Comparison of ENCODE assay signal across 1 cellular context in the genomic region with DNA sequence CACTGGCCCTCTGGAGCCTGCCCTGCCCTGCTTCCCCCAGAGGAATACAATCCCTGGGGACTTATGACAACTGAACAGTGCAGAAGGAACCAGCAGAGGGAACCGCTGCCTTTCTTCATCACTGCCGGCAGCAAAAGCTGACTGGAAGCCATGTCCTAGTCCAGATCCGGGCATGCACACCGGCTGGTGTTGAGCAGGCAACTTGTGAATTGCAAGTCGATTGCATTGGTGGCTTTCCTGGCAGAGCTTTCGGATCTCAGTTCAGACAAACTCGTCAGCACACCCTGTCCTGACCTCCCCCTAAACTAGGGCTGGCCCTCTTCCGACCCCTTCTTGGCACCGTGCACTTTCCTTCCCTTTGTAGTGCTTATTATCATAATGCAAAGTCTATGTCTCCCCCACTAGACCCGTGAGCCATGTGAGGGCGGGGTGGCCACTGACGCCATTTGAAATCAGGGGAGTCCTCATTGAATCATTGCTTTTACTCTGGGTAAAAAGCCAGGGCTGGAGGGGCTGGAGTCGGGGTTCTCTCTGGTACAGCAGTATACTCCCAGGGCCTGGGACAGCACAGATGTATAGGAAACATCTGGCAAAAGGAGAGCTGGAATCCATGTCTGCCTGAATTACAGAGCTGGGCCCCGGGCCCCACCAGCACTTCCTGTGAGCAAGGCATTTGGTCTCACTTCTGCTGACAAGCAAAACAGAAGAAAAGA.
TF ChIP-seq lines count a peak whose summit lies in the region.

No MANE protein-coding gene starts in this region.

TF ChIP-seq in K562, 482 proteins besides CTCF, POLR2A, EP300 and RAD21:
- TF ChIP-seq SP2 (IDR thresholded peaks at IDR 0.05; ENCODE audit: extremely low read depth, low read depth, low read length, poor library complexity, severe bottlenecking) (no peak), CEBPG (CRISPR knock-in tag; IDR thresholded peaks at IDR 0.05) (peak; percentile 64; the same call in 1 of the 2 replicates), CEBPG (tag; conservative IDR thresholded peaks at IDR 0.05 in 1 of 2, IDR thresholded peaks at IDR 0.05 in 1 of 2) (no peak), HEY1 (CRISPR knock-in tag; IDR thresholded peaks at IDR 0.05; ENCODE audit: borderline replicate concordance) (no peak), E2F1 (CRISPR knock-in tag; IDR thresholded peaks at IDR 0.05) (no peak), GTF2E2 (tag; IDR thresholded peaks at IDR 0.05) (no peak), MEF2D (tag; conservative IDR thresholded peaks at IDR 0.05; ENCODE audit: low read depth) (no peak), DACH1 (IDR thresholded peaks at IDR 0.05; ENCODE audit: partially characterized antibody) (no peak), RNF2 (IDR thresholded peaks at IDR 0.05) (no peak), CEBPB (tag; IDR thresholded peaks at IDR 0.05) (no peak), ZNF408 (CRISPR knock-in tag; IDR thresholded peaks at IDR 0.05; ENCODE audit: low read depth) (no peak), TCFL5 (CRISPR knock-in tag; conservative IDR thresholded peaks at IDR 0.05) (no peak), ZEB2 (IDR thresholded peaks at IDR 0.05) (no peak), HIVEP1 (CRISPR knock-in tag; IDR thresholded peaks at IDR 0.05) (no peak), SMC3 (conservative IDR thresholded peaks at IDR 0.05; ENCODE audit: insufficient read depth, low read depth, low read length) (0 out of 2 replicates have a peak, but pooled peaks have one; percentile 32), RBFOX2 (IDR thresholded peaks at IDR 0.05; ENCODE audit: low read depth, low read length) (0 out of 2 replicates have a peak, but pooled peaks have one; percentile 20), SIRT6 (IDR thresholded peaks at IDR 0.05; ENCODE audit: low read depth, low read length) (no peak), TARDBP (IDR thresholded peaks at IDR 0.05) (no peak), KDM5B (IDR thresholded peaks at IDR 0.05; ENCODE audit: insufficient replicate concordance, low read depth, low read length) (no peak), STAT5A (IDR thresholded peaks at IDR 0.05; ENCODE audit: borderline replicate concordance, low read length) (no peak), GABPB1 (CRISPR knock-in tag; IDR thresholded peaks at IDR 0.05) (0 out of 2 replicates have a peak, but pooled peaks have one; percentile 25), ZNF165 (CRISPR knock-in tag; IDR thresholded peaks at IDR 0.05; ENCODE audit: borderline replicate concordance) (no peak), EP400 (IDR thresholded peaks at IDR 0.05) (peak; percentile 24; the same call in 1 of the 2 replicates), ZNF121 (CRISPR knock-in tag; conservative IDR thresholded peaks at IDR 0.05) (no peak), XRCC5 (IDR thresholded peaks at IDR 0.05; ENCODE audit: low read depth, low read length) (no peak), NR2F6 (CRISPR knock-in tag; IDR thresholded peaks at IDR 0.05) (no peak), BACH1 (tag; IDR thresholded peaks at IDR 0.05) (no peak), SRSF7 (optimal IDR thresholded peaks at IDR 0.05; ENCODE audit: low read depth, low read length) (no peak), GTF3C2 (IDR thresholded peaks at IDR 0.05; ENCODE audit: borderline replicate concordance, extremely low read depth, insufficient read length) (no peak), TSHZ1 (CRISPR knock-in tag; IDR thresholded peaks at IDR 0.05) (no peak), ZNF717 (CRISPR knock-in tag; IDR thresholded peaks at IDR 0.05) (no peak), BMI1 (IDR thresholded peaks at IDR 0.05; ENCODE audit: low read length) (no peak), CXXC5 (CRISPR knock-in tag; IDR thresholded peaks at IDR 0.05) (no peak), TAF7 (tag; IDR thresholded peaks at IDR 0.05) (no peak)
- TF ChIP-seq, protein P1, sequence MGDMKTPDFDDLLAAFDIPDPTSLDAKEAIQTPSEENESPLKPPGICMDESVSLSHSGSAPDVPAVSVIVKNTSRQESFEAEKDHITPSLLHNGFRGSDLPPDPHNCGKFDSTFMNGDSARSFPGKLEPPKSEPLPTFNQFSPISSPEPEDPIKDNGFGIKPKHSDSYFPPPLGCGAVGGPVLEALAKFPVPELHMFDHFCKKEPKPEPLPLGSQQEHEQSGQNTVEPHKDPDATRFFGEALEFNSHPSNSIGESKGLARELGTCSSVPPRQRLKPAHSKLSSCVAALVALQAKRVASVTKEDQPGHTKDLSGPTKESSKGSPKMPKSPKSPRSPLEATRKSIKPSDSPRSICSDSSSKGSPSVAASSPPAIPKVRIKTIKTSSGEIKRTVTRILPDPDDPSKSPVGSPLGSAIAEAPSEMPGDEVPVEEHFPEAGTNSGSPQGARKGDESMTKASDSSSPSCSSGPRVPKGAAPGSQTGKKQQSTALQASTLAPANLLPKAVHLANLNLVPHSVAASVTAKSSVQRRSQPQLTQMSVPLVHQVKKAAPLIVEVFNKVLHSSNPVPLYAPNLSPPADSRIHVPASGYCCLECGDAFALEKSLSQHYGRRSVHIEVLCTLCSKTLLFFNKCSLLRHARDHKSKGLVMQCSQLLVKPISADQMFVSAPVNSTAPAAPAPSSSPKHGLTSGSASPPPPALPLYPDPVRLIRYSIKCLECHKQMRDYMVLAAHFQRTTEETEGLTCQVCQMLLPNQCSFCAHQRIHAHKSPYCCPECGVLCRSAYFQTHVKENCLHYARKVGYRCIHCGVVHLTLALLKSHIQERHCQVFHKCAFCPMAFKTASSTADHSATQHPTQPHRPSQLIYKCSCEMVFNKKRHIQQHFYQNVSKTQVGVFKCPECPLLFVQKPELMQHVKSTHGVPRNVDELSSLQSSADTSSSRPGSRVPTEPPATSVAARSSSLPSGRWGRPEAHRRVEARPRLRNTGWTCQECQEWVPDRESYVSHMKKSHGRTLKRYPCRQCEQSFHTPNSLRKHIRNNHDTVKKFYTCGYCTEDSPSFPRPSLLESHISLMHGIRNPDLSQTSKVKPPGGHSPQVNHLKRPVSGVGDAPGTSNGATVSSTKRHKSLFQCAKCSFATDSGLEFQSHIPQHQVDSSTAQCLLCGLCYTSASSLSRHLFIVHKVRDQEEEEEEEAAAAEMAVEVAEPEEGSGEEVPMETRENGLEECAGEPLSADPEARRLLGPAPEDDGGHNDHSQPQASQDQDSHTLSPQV (IDR thresholded peaks at IDR 0.05), result peak; percentile 42; the same call in 1 of the 2 replicates
- TF ChIP-seq, protein P2, sequence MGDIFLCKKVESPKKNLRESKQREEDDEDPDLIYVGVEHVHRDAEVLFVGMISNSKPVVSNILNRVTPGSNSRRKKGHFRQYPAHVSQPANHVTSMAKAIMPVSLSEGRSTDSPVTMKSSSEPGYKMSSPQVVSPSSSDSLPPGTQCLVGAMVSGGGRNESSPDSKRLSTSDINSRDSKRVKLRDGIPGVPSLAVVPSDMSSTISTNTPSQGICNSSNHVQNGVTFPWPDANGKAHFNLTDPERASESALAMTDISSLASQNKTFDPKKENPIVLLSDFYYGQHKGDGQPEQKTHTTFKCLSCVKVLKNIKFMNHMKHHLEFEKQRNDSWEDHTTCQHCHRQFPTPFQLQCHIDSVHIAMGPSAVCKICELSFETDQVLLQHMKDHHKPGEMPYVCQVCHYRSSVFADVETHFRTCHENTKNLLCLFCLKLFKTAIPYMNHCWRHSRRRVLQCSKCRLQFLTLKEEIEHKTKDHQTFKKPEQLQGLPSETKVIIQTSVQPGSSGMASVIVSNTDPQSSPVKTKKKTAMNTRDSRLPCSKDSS (IDR thresholded peaks at IDR 0.05; ENCODE audit: low read depth, partially characterized antibody), result no peak
